In genomic region chr2:48912110-48912509, GRCh38 we compare ENCODE assay signal across 19 cellular contexts.
DNase-seq lines count a peak whose midpoint lies in the region; ATAC-seq, FAIRE-seq and TF ChIP-seq lines count a peak whose summit lies in the region.
"Had no signal": no experiment of that assay in that cellular context is flagged by ENCODE, and none has a peak within 500 bp of the region (broad histone marks: within the 10 kb centered on the region; RNA-seq: fewer than 3 reads in every experiment).

No MANE protein-coding gene starts in this region.

- peaks cover 3% of the 10 kb centered on the region for H3K23me2 ChIP-seq in H9 (ENCODE audit: insufficient read length, low read depth, low read length, poor library complexity, severe bottlenecking)

- H2AK5ac ChIP-seq in H9 (ENCODE audit: insufficient read length, low read length), result no peak overlapping the region

- no peak overlapping the region for H3T11ph ChIP-seq in H9 (ENCODE audit: low read length)

- DNase-seq in D721Med (ENCODE audit: insufficient read length, low spot score) (no peak), H9 (no peak), medulla oblongata (ENCODE audit: extremely low spot score) (peak; percentile 65), AML-193 (lab: John Stamatoyannopoulos, UW) (no peak), small intestine (no peak), T-helper 1 cell (no peak)
- DNase-seq in CD8-positive, alpha-beta T cell, result no peak
- DNase-seq: activated CD8-positive, alpha-beta T cell treated with anti-CD3 and anti-CD28 coated beads for 36 hours; activated gamma-delta T cell; heart left ventricle; NCI-H2081 treated with DMSO at 0.1 percent for 48 hours; stimulated activated CD4-positive, alpha-beta T cell treated with anti-CD3 and anti-CD28 coated beads, Interleukin-15, amount 100 ng/mL, for 24 hours had no signal

- H4K20me1 ChIP-seq in H9 (ENCODE audit: control insufficient read depth, insufficient read depth, insufficient read length), result no peaks in the 10 kb centered on the region

- no peak overlapping the region for H3K23ac ChIP-seq in H9 (ENCODE audit: insufficient read length, low read depth, low read length)

- H3K79me1 ChIP-seq in H9 (ENCODE audit: insufficient read depth, low read depth, low read length, poor library complexity, severe bottlenecking), result no peaks in the 10 kb centered on the region

- ATAC-seq in CD8-positive, alpha-beta T cell, result no peak
- ATAC-seq: activated CD8-positive, alpha-beta T cell treated with anti-CD3 and anti-CD28 coated beads for 36 hours; heart left ventricle had no signal

- H3K9me3 ChIP-seq in H9 (ENCODE audit: control insufficient read depth, low read depth, low read length) (no peaks in the 10 kb centered on the region), small intestine (ENCODE audit: control insufficient read depth, low read depth) (no peaks in the 10 kb centered on the region)
- no peaks in the 10 kb centered on the region for H3K9me3 ChIP-seq in CD8-positive, alpha-beta T cell (ENCODE audit: low read length)
- H3K9me3 ChIP-seq: ascending aorta, heart left ventricle, SJCRH30 had no signal

- H4K8ac ChIP-seq in H9 (replicated peaks; ENCODE audit: insufficient read length, low read depth, low read length), result no peak overlapping the region

- no peak overlapping the region for H3K4me3 ChIP-seq in CD8-positive, alpha-beta T cell (ENCODE audit: low read depth, low read length)
- no peak overlapping the region for H3K4me3 ChIP-seq in small intestine (ENCODE audit: low read depth in 1 of 2, low read length in 2 of 2)
- H3K4me3 ChIP-seq: ascending aorta, heart left ventricle, SJCRH30 had no signal

- no peak overlapping the region for H2BK5ac ChIP-seq in H9 (ENCODE audit: insufficient read length, low read length)

- H3K4ac ChIP-seq in H9 (ENCODE audit: low read depth, low read length), result no peak overlapping the region

- H3K9ac ChIP-seq in H9 (ENCODE audit: extremely low read depth, insufficient read length, low read length), result no peak overlapping the region
- H3K9ac ChIP-seq: parathyroid adenoma had no signal

- H2BK15ac ChIP-seq in H9 (ENCODE audit: low read depth, low read length), result no peak overlapping the region

- H2BK12ac ChIP-seq in H9 (ENCODE audit: insufficient read length, low read depth, low read length), result no peak overlapping the region

- no peaks in the 10 kb centered on the region for H3K79me2 ChIP-seq in H9 (ENCODE audit: insufficient read depth, low read length)
- H3K79me2 ChIP-seq: parathyroid adenoma had no signal

- H3K14ac ChIP-seq in H9 (ENCODE audit: insufficient read depth, low read length), result no peak overlapping the region

- intact Hi-C loops in CD8-positive, alpha-beta T cell (cut with DNase I, micrococcal nuclease), result no loop called here

- H3K4me2 ChIP-seq in H9 (ENCODE audit: insufficient read depth, insufficient read length, low read length), result no peak overlapping the region

- H3K18ac ChIP-seq in H9 (ENCODE audit: insufficient read length, low read depth, low read length), result no peak overlapping the region

- POLR2A ChIA-PET in CD8-positive, alpha-beta T cell (lab: Charles Lee), result no interaction called here

- H4K91ac ChIP-seq in H9 (ENCODE audit: insufficient read length, low read depth, low read length), result no peak overlapping the region

- H3K27me3 ChIP-seq in H9 (ENCODE audit: insufficient read depth, low read length) (no peaks in the 10 kb centered on the region), small intestine (ENCODE audit: control insufficient read depth in 2 of 2, insufficient read depth in 2 of 2, low read length in 2 of 2) (no peaks in the 10 kb centered on the region)
- H3K27me3 ChIP-seq in CD8-positive, alpha-beta T cell (ENCODE audit: insufficient read depth, low read length), result no peaks in the 10 kb centered on the region
- H3K27me3 ChIP-seq: ascending aorta, heart left ventricle had no signal

- TF ChIP-seq CTCF in D721Med (IDR thresholded peaks at IDR 0.05; ENCODE audit: insufficient read depth, missing control alignments) (peak; percentile 16), H9 (conservative IDR thresholded peaks at IDR 0.05) (peak; percentile 35), VCaP (conservative IDR thresholded peaks at IDR 0.05) (peak; percentile 30; the same call in 1 of the 2 replicates)
- TF ChIP-seq CTCF in CD8-positive, alpha-beta T cell (IDR thresholded peaks at IDR 0.05), result no peak

- H2BK20ac ChIP-seq in H9 (ENCODE audit: low read depth, low read length, poor library complexity, severe bottlenecking), result no peak overlapping the region

- H3K56ac ChIP-seq in H9 (ENCODE audit: insufficient read length, low read depth, low read length), result no peak overlapping the region

- no peaks in the 10 kb centered on the region for H3K4me1 Mint-ChIP-seq in H9
- H3K4me1 Mint-ChIP-seq in CD8-positive, alpha-beta T cell (ENCODE audit: low read depth), result no peaks in the 10 kb centered on the region
- H3K4me1 Mint-ChIP-seq: CD14-positive monocyte had no signal

- peaks cover 2% of the 10 kb centered on the region; the same call in 1 of the 2 replicates for H3K27me3 Mint-ChIP-seq in H9 (ENCODE audit: low read depth)
- no peaks in the 10 kb centered on the region for H3K27me3 Mint-ChIP-seq in CD8-positive, alpha-beta T cell (ENCODE audit: low read depth)
- H3K27me3 Mint-ChIP-seq: activated CD8-positive, alpha-beta T cell treated with anti-CD3 and anti-CD28 coated beads for 36 hours had no signal

- no peak overlapping the region for H2BK120ac ChIP-seq in H9 (ENCODE audit: low read depth, low read length, poor library complexity, severe bottlenecking)

- H2AFZ ChIP-seq in H9 (ENCODE audit: low read length), result no peak overlapping the region
- H2AFZ ChIP-seq: parathyroid adenoma had no signal

- CTCF ChIA-PET in CD8-positive, alpha-beta T cell (lab: Charles Lee), result no interaction called here

- H3K36me3 ChIP-seq in CD8-positive, alpha-beta T cell (ENCODE audit: insufficient read depth, low read length), result no peaks in the 10 kb centered on the region
- H3K36me3 ChIP-seq in small intestine (ENCODE audit: control insufficient read depth in 2 of 2, insufficient read depth in 2 of 2, low read length in 2 of 2), result no peaks in the 10 kb centered on the region
- H3K36me3 ChIP-seq: ascending aorta, heart left ventricle, SJCRH30 had no signal

- H3K27ac Mint-ChIP-seq in H9, result no peak overlapping the region
- H3K27ac Mint-ChIP-seq in CD8-positive, alpha-beta T cell, result no peak overlapping the region
- H3K27ac Mint-ChIP-seq: activated CD8-positive, alpha-beta T cell treated with anti-CD3 and anti-CD28 coated beads for 36 hours; CD14-positive monocyte had no signal

- no peaks in the 10 kb centered on the region for H3K36me3 Mint-ChIP-seq in H9 (ENCODE audit: insufficient read depth in 1 of 3, low read depth in 3 of 3)
- H3K36me3 Mint-ChIP-seq in CD8-positive, alpha-beta T cell, result no peaks in the 10 kb centered on the region
- H3K36me3 Mint-ChIP-seq: CD14-positive monocyte had no signal

- no peaks in the 10 kb centered on the region for H3K9me3 Mint-ChIP-seq in H9
- H3K9me3 Mint-ChIP-seq in CD8-positive, alpha-beta T cell, result no peaks in the 10 kb centered on the region
- H3K9me3 Mint-ChIP-seq: activated CD8-positive, alpha-beta T cell treated with anti-CD3 and anti-CD28 coated beads for 36 hours had no signal

- H4K5ac ChIP-seq in H9 (ENCODE audit: insufficient read length, low read depth, low read length), result no peak overlapping the region

- H3K27ac ChIP-seq in H9 (ENCODE audit: insufficient read length, low read depth, low read length), result no peak overlapping the region
- no peak overlapping the region for H3K27ac ChIP-seq in VCaP
- no peak overlapping the region for H3K27ac ChIP-seq in CD8-positive, alpha-beta T cell (ENCODE audit: low read depth, low read length)
- H3K27ac ChIP-seq in small intestine (ENCODE audit: low read depth in 1 of 2, low read length in 1 of 2), result no peak overlapping the region
- H3K27ac ChIP-seq: ascending aorta, heart left ventricle, parathyroid adenoma, SJCRH30 had no signal

- FAIRE-seq in D721Med (lab: Jason Lieb, UNC) (no peak), small intestine (lab: Jason Lieb, UNC) (no peak)
- FAIRE-seq: GM12892, TTC549 had no signal

- H3K4me3 Mint-ChIP-seq in H9, result no peak overlapping the region
- H3K4me3 Mint-ChIP-seq in CD8-positive, alpha-beta T cell, result no peak overlapping the region
- H3K4me3 Mint-ChIP-seq: activated CD8-positive, alpha-beta T cell treated with anti-CD3 and anti-CD28 coated beads for 36 hours; CD14-positive monocyte had no signal

- no CpG with 5 or more reads among the region's 4 CpGs for WGBS in H9 (ENCODE audit: extremely low coverage, insufficient read length, low lambda C conversion rate)
- WGBS in small intestine, 3 donors, result 63 to 68% (median 63%) methylated on average over 4 of the region's 4 CpGs

- H3K4me1 ChIP-seq in H9 (ENCODE audit: insufficient read depth, low read length) (no peaks in the 10 kb centered on the region), small intestine (ENCODE audit: control insufficient read depth in 2 of 2, insufficient read depth in 1 of 2, low read depth in 1 of 2, low read length in 1 of 2) (no peaks in the 10 kb centered on the region)
- H3K4me1 ChIP-seq in CD8-positive, alpha-beta T cell (ENCODE audit: insufficient read depth, low read length), result no peaks in the 10 kb centered on the region
- H3K4me1 ChIP-seq: ascending aorta, heart left ventricle, parathyroid adenoma, SJCRH30 had no signal
